Comparison of ENCODE assay signal across 18 cellular contexts in genomic region chr12:94586589-94587259, GRCh38.
DNase-seq lines count a peak whose midpoint lies in the region; ATAC-seq and TF ChIP-seq lines count a peak whose summit lies in the region.
"Had no signal": no experiment of that assay in that cellular context is flagged by ENCODE, and none has a peak within 500 bp of the region (broad histone marks: within the 10 kb centered on the region; RNA-seq: fewer than 3 reads in every experiment).

No MANE protein-coding gene starts in this region.

- DNase-seq in amniotic epithelial cell (ENCODE audit: low read depth), result peak; percentile 17
- no peak for DNase-seq in right atrium auricular region (ENCODE audit: low spot score)
- no peak for DNase-seq in putamen (ENCODE audit: low spot score)
- DNase-seq in coronary artery (ENCODE audit: low spot score), result no peak
- no peak for DNase-seq in GM23338 (ENCODE audit: low spot score)
- DNase-seq: activated CD8-positive, alpha-beta memory T cell treated with anti-CD3 and anti-CD28 coated beads, Interleukin-2, amount 10 ng/mL, durations not matched to agents 7 days and 5 days; DMS79 treated with DMSO at 0.1 percent for 48 hours; midbrain; MV-4-11; NCI-H510A; SHP77 treated with DMSO at 0.1 percent for 48 hours had no signal

- H3K9me3 Mint-ChIP-seq in GM23338, result no peaks in the 10 kb centered on the region
- H3K9me3 Mint-ChIP-seq: activated naive CD4-positive, alpha-beta T cell treated with anti-CD3 and anti-CD28 coated beads, Interleukin-2, amount 50 U/mL, for 24 hours; dendritic cell treated with granulocyte-macrophage colony-stimulating factor and Interleukin-4, amounts not matched to agents 40 ng/mL and 50 ng/mL, for 4 days had no signal

- H3K27ac ChIP-seq in C4-2B (peak overlapping the region; percentile 26; the same call in 1 of the 2 replicates), right atrium auricular region (peak overlapping the region; percentile 24 to 27), parathyroid adenoma (peak overlapping the region; percentile 21), coronary artery (peak overlapping the region in 1 of 2 donors; percentile 14), GM23338 (ENCODE audit: low read depth) (no peak overlapping the region)

- H3K4me2 ChIP-seq in parathyroid adenoma (ENCODE audit: low read length) (peak overlapping the region; percentile 41), GM23338 (no peak overlapping the region)
- H3K4me2 ChIP-seq: smooth muscle cell had no signal

- peaks cover 12% of the 10 kb centered on the region for H3K4me1 Mint-ChIP-seq in GM23338
- H3K4me1 Mint-ChIP-seq: activated CD8-positive, alpha-beta memory T cell treated with anti-CD3 and anti-CD28 coated beads, Interleukin-2, amount 10 ng/mL, durations not matched to agents 7 days and 5 days had no signal

- H3K79me2 ChIP-seq in parathyroid adenoma (no peaks in the 10 kb centered on the region), GM23338 (replicated peaks; ENCODE audit: insufficient read depth) (no peaks in the 10 kb centered on the region)

- no peak overlapping the region for H3K4me3 ChIP-seq in right atrium auricular region
- H3K4me3 ChIP-seq in parathyroid adenoma (ENCODE audit: low read depth, low read length), result no peak overlapping the region
- no peak overlapping the region for H3K4me3 ChIP-seq in coronary artery
- no peak overlapping the region for H3K4me3 ChIP-seq in GM23338
- H3K4me3 ChIP-seq: smooth muscle cell, tibial nerve had no signal

- no peak overlapping the region for H3K9ac ChIP-seq in parathyroid adenoma

- no peaks in the 10 kb centered on the region for H3K27me3 ChIP-seq in right atrium auricular region
- H3K27me3 ChIP-seq in parathyroid adenoma (ENCODE audit: control insufficient read depth, insufficient read depth, low read length), result no peaks in the 10 kb centered on the region
- no peaks in the 10 kb centered on the region for H3K27me3 ChIP-seq in GM23338 (ENCODE audit: insufficient read depth)
- H3K27me3 ChIP-seq: tibial nerve had no signal

- no peaks in the 10 kb centered on the region for H3F3A ChIP-seq in GM23338 (replicated peaks; ENCODE audit: low read depth)

- no peaks in the 10 kb centered on the region for H3K9me2 ChIP-seq in GM23338 (ENCODE audit: insufficient read depth)

- TF ChIP-seq CTCF in C4-2B (conservative IDR thresholded peaks at IDR 0.05) (no peak), right atrium auricular region (IDR thresholded peaks at IDR 0.05) (no peak), parathyroid adenoma (IDR thresholded peaks at IDR 0.05) (no peak), coronary artery (IDR thresholded peaks at IDR 0.05) (no peak), GM23338 (conservative IDR thresholded peaks at IDR 0.05; ENCODE audit: low read depth in 2 of 2) (no peak)

- H4K20me1 ChIP-seq in GM23338 (replicated peaks; ENCODE audit: insufficient read depth), result no peaks in the 10 kb centered on the region

- ATAC-seq in HG02885 (IDR thresholded peaks at IDR 0.05; ENCODE audit: poor library complexity, unreplicated experiment) (no peak), GM23338 (no peak)
- ATAC-seq: activated CD8-positive, alpha-beta memory T cell treated with anti-CD3 and anti-CD28 coated beads, Interleukin-2, amount 10 ng/mL, durations not matched to agents 7 days and 5 days had no signal

- H3K36me3 ChIP-seq in right atrium auricular region (peaks cover 4% of the 10 kb centered on the region), parathyroid adenoma (ENCODE audit: control insufficient read depth, insufficient read depth, low read length) (no peaks in the 10 kb centered on the region), GM23338 (ENCODE audit: insufficient read depth) (no peaks in the 10 kb centered on the region)

- H3K4me3 Mint-ChIP-seq in GM23338, result no peak overlapping the region
- H3K4me3 Mint-ChIP-seq: activated CD8-positive, alpha-beta memory T cell treated with anti-CD3 and anti-CD28 coated beads, Interleukin-2, amount 10 ng/mL, durations not matched to agents 7 days and 5 days; activated naive CD4-positive, alpha-beta T cell treated with anti-CD3 and anti-CD28 coated beads, Interleukin-2, amount 50 U/mL, for 24 hours; dendritic cell treated with granulocyte-macrophage colony-stimulating factor and Interleukin-4, amounts not matched to agents 40 ng/mL and 50 ng/mL, for 4 days had no signal

- H3K4me1 ChIP-seq in right atrium auricular region, result peaks cover 0 to 18% of the 10 kb centered on the region in 2 donors
- H3K4me1 ChIP-seq in parathyroid adenoma, result no peaks in the 10 kb centered on the region
- no peaks in the 10 kb centered on the region for H3K4me1 ChIP-seq in GM23338 (ENCODE audit: insufficient read depth)

- no peaks in the 10 kb centered on the region for H3K36me3 Mint-ChIP-seq in GM23338 (ENCODE audit: low read depth)
- H3K36me3 Mint-ChIP-seq: activated CD8-positive, alpha-beta memory T cell treated with anti-CD3 and anti-CD28 coated beads, Interleukin-2, amount 10 ng/mL, durations not matched to agents 7 days and 5 days; activated naive CD4-positive, alpha-beta T cell treated with anti-CD3 and anti-CD28 coated beads, Interleukin-2, amount 50 U/mL, for 24 hours had no signal

- H2AFZ ChIP-seq in parathyroid adenoma (no peak overlapping the region), GM23338 (no peak overlapping the region)

- H3K9me3 ChIP-seq in right atrium auricular region (no peaks in the 10 kb centered on the region), parathyroid adenoma (ENCODE audit: control insufficient read depth, low read length) (no peaks in the 10 kb centered on the region)
- H3K9me3 ChIP-seq: tibial nerve had no signal

- H3K27ac Mint-ChIP-seq in GM23338, result no peak overlapping the region
- H3K27ac Mint-ChIP-seq: activated CD8-positive, alpha-beta memory T cell treated with anti-CD3 and anti-CD28 coated beads, Interleukin-2, amount 10 ng/mL, durations not matched to agents 7 days and 5 days; activated naive CD4-positive, alpha-beta T cell treated with anti-CD3 and anti-CD28 coated beads, Interleukin-2, amount 50 U/mL, for 24 hours; dendritic cell treated with granulocyte-macrophage colony-stimulating factor and Interleukin-4, amounts not matched to agents 40 ng/mL and 50 ng/mL, for 4 days had no signal

- H3K27me3 Mint-ChIP-seq in GM23338 (ENCODE audit: insufficient read depth, low read depth, poor library complexity), result peaks cover 3% of the 10 kb centered on the region
- H3K27me3 Mint-ChIP-seq: activated naive CD4-positive, alpha-beta T cell treated with anti-CD3 and anti-CD28 coated beads, Interleukin-2, amount 50 U/mL, for 24 hours; dendritic cell treated with granulocyte-macrophage colony-stimulating factor and Interleukin-4, amounts not matched to agents 40 ng/mL and 50 ng/mL, for 4 days had no signal

TF ChIP-seq in GM23338, 12 proteins besides CTCF, POLR2A, EP300 and RAD21 (continues in another document):
- no peak for TF ChIP-seq EZH2phosphoT487 (IDR thresholded peaks at IDR 0.05; ENCODE audit: unreplicated experiment)
- no peak for TF ChIP-seq POLR2AphosphoS5 (IDR thresholded peaks at IDR 0.05; ENCODE audit: low read depth)
- TF ChIP-seq ETS1 (IDR thresholded peaks at IDR 0.05), result no peak
- no peak for TF ChIP-seq CREB1 (CRISPR knock-in tag; IDR thresholded peaks at IDR 0.05; ENCODE audit: low read depth)
- TF ChIP-seq ZNF331 (CRISPR knock-in tag; IDR thresholded peaks at IDR 0.05; ENCODE audit: low read depth), result no peak
- TF ChIP-seq ZNF114 (CRISPR knock-in tag; IDR thresholded peaks at IDR 0.05), result no peak
- no peak for TF ChIP-seq JUNB (IDR thresholded peaks at IDR 0.05; ENCODE audit: unreplicated experiment)
- TF ChIP-seq STAT1 (IDR thresholded peaks at IDR 0.05; ENCODE audit: unreplicated experiment), result no peak
- TF ChIP-seq EZH2 (IDR thresholded peaks at IDR 0.05; ENCODE audit: low read depth, unreplicated experiment), result no peak
- no peak for TF ChIP-seq NANOG (IDR thresholded peaks at IDR 0.05; ENCODE audit: borderline replicate concordance)
